ENCODE assay signal across 8 cellular contexts in genomic region chr1:108962681-108963051, GRCh38. TPM values are rescaled to one million over a fixed set of nuclear protein-coding genes. Genes with fewer than 3 reads are reported as not detected.
DNase-seq lines count a peak whose midpoint lies in the region; ATAC-seq and TF ChIP-seq lines count a peak whose summit lies in the region.

No MANE protein-coding gene starts in this region.

- H3K4me3 Mint-ChIP-seq in CD8-positive, alpha-beta T cell, result peak overlapping the region; percentile 87
- H3K4me3 Mint-ChIP-seq in activated CD8-positive, alpha-beta T cell treated with anti-CD3 and anti-CD28 coated beads for 36 hours, result peak overlapping the region; percentile 81

- TF ChIP-seq CTCF in CD8-positive, alpha-beta T cell (IDR thresholded peaks at IDR 0.05), result no peak
- no peak for TF ChIP-seq CTCF in activated CD8-positive, alpha-beta T cell treated with anti-CD3 and anti-CD28 coated beads for 36 hours (IDR thresholded peaks at IDR 0.05)
- no peak for TF ChIP-seq CTCF in foreskin fibroblast (IDR thresholded peaks at IDR 0.05; ENCODE audit: low read depth, low read length)
- TF ChIP-seq CTCF in psoas muscle (IDR thresholded peaks at IDR 0.05), result no peak

- peak overlapping the region; percentile 88 for H3K27ac ChIP-seq in CD8-positive, alpha-beta T cell (ENCODE audit: low read depth, low read length)
- H3K27ac ChIP-seq in HUES48 (ENCODE audit: low read depth, low read length), result peak overlapping the region; percentile 87
- H3K27ac ChIP-seq in psoas muscle, result peak overlapping the region; percentile 94

- peaks cover 44% of the 10 kb centered on the region for H3K4me1 Mint-ChIP-seq in CD8-positive, alpha-beta T cell (ENCODE audit: low read depth)
- H3K4me1 Mint-ChIP-seq in activated CD8-positive, alpha-beta T cell treated with anti-CD3 and anti-CD28 coated beads for 36 hours (ENCODE audit: low read depth), result peaks cover 31% of the 10 kb centered on the region

- no peaks in the 10 kb centered on the region for H3K9me3 Mint-ChIP-seq in CD8-positive, alpha-beta T cell
- no peaks in the 10 kb centered on the region for H3K9me3 Mint-ChIP-seq in activated CD8-positive, alpha-beta T cell treated with anti-CD3 and anti-CD28 coated beads for 36 hours

- peaks cover 18% of the 10 kb centered on the region for H3K36me3 Mint-ChIP-seq in CD8-positive, alpha-beta T cell
- H3K36me3 Mint-ChIP-seq in activated CD8-positive, alpha-beta T cell treated with anti-CD3 and anti-CD28 coated beads for 36 hours (ENCODE audit: low read depth), result peaks cover 22% of the 10 kb centered on the region

- no peaks in the 10 kb centered on the region for H3K9me3 ChIP-seq in CD8-positive, alpha-beta T cell (ENCODE audit: low read length)
- H3K9me3 ChIP-seq in HUES48 (ENCODE audit: control insufficient read depth, insufficient read depth, low read length) (no peaks in the 10 kb centered on the region), psoas muscle (no peaks in the 10 kb centered on the region)

- H3K27me3 Mint-ChIP-seq in CD8-positive, alpha-beta T cell (ENCODE audit: low read depth), result no peaks in the 10 kb centered on the region
- peaks cover 2% of the 10 kb centered on the region for H3K27me3 Mint-ChIP-seq in activated CD8-positive, alpha-beta T cell treated with anti-CD3 and anti-CD28 coated beads for 36 hours

- no peaks in the 10 kb centered on the region for H3K36me3 ChIP-seq in CD8-positive, alpha-beta T cell (ENCODE audit: insufficient read depth, low read length)
- peaks cover 7% of the 10 kb centered on the region; the same call in 1 of the 2 replicates for H3K36me3 ChIP-seq in HUES48 (ENCODE audit: control insufficient read depth, insufficient read depth, low read length)
- peaks cover 0 to 13% of the 10 kb centered on the region in 2 donors for H3K36me3 ChIP-seq in psoas muscle (ENCODE audit: insufficient read depth in 1 of 2, low read depth in 1 of 2)

- 12 to 13% (median 12%) methylated on average over 12 of the region's 12 CpGs for WGBS in psoas muscle, 3 donors

- DNase-seq in CD8-positive, alpha-beta T cell, result peak in 4 of 7 experiments; percentile 21 to 53 (median 36)
- DNase-seq in activated CD8-positive, alpha-beta T cell treated with anti-CD3 and anti-CD28 coated beads for 36 hours, result peak; percentile 58
- DNase-seq in foreskin fibroblast (no peak), psoas muscle (peak in 1 of 2 donors; percentile 26), HCEC 1CT (no peak), NCI-H345 (lab: John Stamatoyannopoulos, UW) (no peak)

- H3K27ac Mint-ChIP-seq in CD8-positive, alpha-beta T cell, result peak overlapping the region; percentile 92
- peak overlapping the region; percentile 85 for H3K27ac Mint-ChIP-seq in activated CD8-positive, alpha-beta T cell treated with anti-CD3 and anti-CD28 coated beads for 36 hours

- ATAC-seq in CD8-positive, alpha-beta T cell, result peak; percentile 1
- no peak for ATAC-seq in activated CD8-positive, alpha-beta T cell treated with anti-CD3 and anti-CD28 coated beads for 36 hours
- ATAC-seq in psoas muscle (peak in 2 of 4 donors; percentile 17 to 35), HG02763 (IDR thresholded peaks at IDR 0.05; ENCODE audit: unreplicated experiment) (no peak)

- POLR2A ChIA-PET in CD8-positive, alpha-beta T cell (lab: Charles Lee), result interaction anchor here (0.7 to 2.0 kb wide), 8 partner anchors 9 to 835 kb away, joined by 3 to 12 read pairs (median 6); partner anchors contain the start of genes HENMT1, TMEM167B and WDR47
- POLR2A ChIA-PET in activated CD8-positive, alpha-beta T cell treated with anti-CD3 and anti-CD28 coated beads for 36 hours (lab: Charles Lee), result interaction anchor here (0.7 to 2.6 kb wide), 9 partner anchors 12 to 270 kb away, joined by 3 to 19 read pairs (median 3); partner anchors contain the start of gene WDR47

- H3K27me3 ChIP-seq in CD8-positive, alpha-beta T cell (ENCODE audit: insufficient read depth, low read length), result no peaks in the 10 kb centered on the region
- H3K27me3 ChIP-seq in HUES48 (ENCODE audit: control insufficient read depth, insufficient read depth, low read length), result no peaks in the 10 kb centered on the region; the same call in 1 of the 2 replicates
- no peaks in the 10 kb centered on the region for H3K27me3 ChIP-seq in psoas muscle (ENCODE audit: insufficient read depth in 3 of 3, low read length in 2 of 3)

- intact Hi-C loops in CD8-positive, alpha-beta T cell (cut with DNase I, micrococcal nuclease), result loop anchor here (1.0 to 5.0 kb wide), 8 partner anchors 80 to 270 kb away; partner anchors contain the start of genes PRPF38B (in 2 of the 2), STXBP3 (in 2 of the 2), WDR47 (in 2 of the 2) and ELAPOR1 (in 1 of the 2)
- intact Hi-C loops in activated CD8-positive, alpha-beta T cell treated with anti-CD3 and anti-CD28 coated beads for 36 hours (cut with micrococcal nuclease), result loop anchor here (10.0 kb wide), 1 partner anchor 152 kb away; the partner anchor contains the start of gene ELAPOR1
- intact Hi-C loops in psoas muscle (cut with DNase I), result loop anchor here (5.0 to 10.0 kb wide), 2 partner anchors 82 to 150 kb away; partner anchors contain the start of genes ELAPOR1 (in 1 of the 2) and WDR47 (in 1 of the 2)

- peak overlapping the region; percentile 84 for H3K9ac ChIP-seq in HUES48 (ENCODE audit: low read depth, low read length)

- CTCF ChIA-PET in CD8-positive, alpha-beta T cell (lab: Charles Lee), result interaction anchor here (1.2 kb wide), 1 partner anchor 79 kb away, joined by 3 read pairs; the partner anchor contains the start of gene WDR47
- CTCF ChIA-PET in activated CD8-positive, alpha-beta T cell treated with anti-CD3 and anti-CD28 coated beads for 36 hours (lab: Charles Lee), result interaction anchor here (0.6 to 1.1 kb wide), 3 partner anchors 10 to 34 kb away, joined by 3 read pairs; no protein-coding TSS in a partner anchor

- peaks cover 29% of the 10 kb centered on the region for H3K4me1 ChIP-seq in CD8-positive, alpha-beta T cell (ENCODE audit: insufficient read depth, low read length)
- H3K4me1 ChIP-seq in HUES48 (ENCODE audit: control insufficient read depth, insufficient read depth, low read length), result peaks cover 9% of the 10 kb centered on the region
- H3K4me1 ChIP-seq in psoas muscle, result peaks cover 25% of the 10 kb centered on the region

- peak overlapping the region; percentile 86 for H3K4me3 ChIP-seq in CD8-positive, alpha-beta T cell (ENCODE audit: low read depth, low read length)
- H3K4me3 ChIP-seq in HUES48 (ENCODE audit: low read depth, low read length), result peak overlapping the region; percentile 77
- H3K4me3 ChIP-seq in foreskin fibroblast (ENCODE audit: low read depth in 1 of 2, low read length in 2 of 2), result peak overlapping the region; percentile 48 to 85
- peak overlapping the region; percentile 73 for H3K4me3 ChIP-seq in psoas muscle

RNA-seq across cellular contexts. Expression of gene CLCC1, which starts 0.6 kb away (rescaled TPM):
- 1 to 10 TPM; 4.6 to 5.8 TPM for total RNA-seq in CD8-positive, alpha-beta T cell
- 10 to 100 TPM; 14.3 to 15.2 TPM for total RNA-seq in activated CD8-positive, alpha-beta T cell treated with anti-CD3 and anti-CD28 coated beads for 36 hours
- total RNA-seq in psoas muscle, result 10 to 100 TPM; 23.3 to 36.2 (median 30.0) TPM
- polyA plus RNA-seq in psoas muscle, result 10 to 100 TPM; 13.1 to 27.1 (median 13.6) TPM

Comparison
In these comparisons a context has a peak if more than half of its experiments do, and no peak if none do; other contexts are left out.
1. DNase-seq: peak in CD8-positive, alpha-beta T cell (4 of 7) and activated CD8-positive, alpha-beta T cell treated with anti-CD3 and anti-CD28 coated beads for 36 hours (single experiment); none in foreskin fibroblast (0 of 2), HCEC 1CT (single experiment) and NCI-H345 (single experiment).
2. Peak in every context shown above with its lines, with median percentiles within 50 percentile points of each other: H3K27ac ChIP-seq and H3K4me3 ChIP-seq.